In the genomic region with DNA sequence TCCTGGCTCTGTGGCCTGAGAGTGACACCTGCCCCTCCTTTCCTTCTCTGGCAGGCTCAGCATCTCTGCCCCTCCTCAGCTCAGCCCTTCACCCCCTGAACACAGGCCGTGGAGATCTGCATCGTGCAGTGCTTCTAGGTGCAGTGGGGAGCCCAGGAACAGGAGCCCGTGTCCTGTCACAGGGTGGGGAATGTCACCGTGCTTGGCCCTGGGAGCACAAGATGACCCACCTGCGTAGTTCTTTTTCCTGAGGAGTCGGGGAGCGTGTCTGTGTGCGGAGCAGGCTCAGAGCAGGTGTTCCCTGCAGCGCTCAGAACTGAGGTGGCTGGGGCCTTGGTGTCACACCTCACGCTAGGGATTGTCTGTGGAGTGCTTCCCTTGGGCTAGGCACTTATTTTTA, we compare ENCODE assay signal across 8 cellular contexts. TPM values are rescaled to one million over a fixed set of nuclear protein-coding genes. Genes with fewer than 3 reads are reported as not detected.
A peak's percentile ranks its signal among the peaks of the same experiment; 100 is the strongest.
DNase-seq lines count a peak whose midpoint lies in the region; ATAC-seq and TF ChIP-seq lines count a peak whose summit lies in the region.

No MANE protein-coding gene starts in this region.

- DNase-seq in left ventricle myocardium inferior (no peak), Right ventricle myocardium superior (no peak), WTC11 (ENCODE audit: low spot score) (no peak), type B pancreatic cell (ENCODE audit: extremely low spot score, unreplicated experiment) (no peak), NCI-H2029 treated with DMSO at 0.1 percent for 48 hours (lab: John Stamatoyannopoulos, UW) (no peak)

- H3K4me1 ChIP-seq in left ventricle myocardium inferior, result peaks cover 89% of the 10 kb centered on the region

- H3K4me1 Mint-ChIP-seq in WTC11 (peaks cover 15% of the 10 kb centered on the region), type B pancreatic cell (ENCODE audit: unreplicated experiment) (peaks cover 47% of the 10 kb centered on the region)

- POLR2A ChIA-PET in WTC11 (lab: Charles Lee), result no interaction called here

- H3K9me3 ChIP-seq in left ventricle myocardium inferior (replicated peaks), result no peaks in the 10 kb centered on the region

- H3K27me3 ChIP-seq in left ventricle myocardium inferior (ENCODE audit: low read depth) (no peaks in the 10 kb centered on the region), layer of hippocampus (ENCODE audit: control insufficient read depth, insufficient read depth, low read length) (no peaks in the 10 kb centered on the region)

- H3K9me3 Mint-ChIP-seq in WTC11 (no peaks in the 10 kb centered on the region), type B pancreatic cell (no peaks in the 10 kb centered on the region)

- H3K27ac ChIP-seq in left ventricle myocardium inferior (replicated peaks) (peak overlapping the region; percentile 80), layer of hippocampus (ENCODE audit: low read depth, low read length) (peak overlapping the region; percentile 52)

- ATAC-seq in Right ventricle myocardium superior (ENCODE audit: poor library complexity), result no peak
- no peak for ATAC-seq in WTC11
- ATAC-seq in HG03025 (IDR thresholded peaks at IDR 0.05; ENCODE audit: low FRiP score, unreplicated experiment), result no peak
- ATAC-seq in HG02938 (IDR thresholded peaks at IDR 0.05; ENCODE audit: unreplicated experiment), result no peak

- H3K27me3 Mint-ChIP-seq in WTC11 (ENCODE audit: low read depth) (no peaks in the 10 kb centered on the region), type B pancreatic cell (no peaks in the 10 kb centered on the region)

- H3K4me3 ChIP-seq in left ventricle myocardium inferior, result no peak overlapping the region

- TF ChIP-seq CTCF in left ventricle myocardium inferior (IDR thresholded peaks at IDR 0.05; ENCODE audit: borderline replicate concordance) (no peak), WTC11 (IDR thresholded peaks at IDR 0.05) (no peak), type B pancreatic cell (conservative IDR thresholded peaks at IDR 0.05) (no peak)

- H3K36me3 Mint-ChIP-seq in WTC11 (peaks cover 3% of the 10 kb centered on the region; the same call in 1 of the 2 replicates), type B pancreatic cell (no peaks in the 10 kb centered on the region)

- CTCF ChIA-PET in WTC11 (lab: Charles Lee), result interaction anchor here (1.3 to 4.1 kb wide), 3 partner anchors 26 to 210 kb away, joined by 4 to 27 read pairs (median 8); no protein-coding TSS in a partner anchor

- H3K27ac Mint-ChIP-seq in WTC11 (peak overlapping the region; percentile 29; the same call in 1 of the 2 replicates), type B pancreatic cell (peak overlapping the region; percentile 79)

- intact Hi-C loops in left ventricle myocardium inferior (cut with micrococcal nuclease) (no loop called here), Right ventricle myocardium superior (cut with DNase I) (no loop called here)

- no peaks in the 10 kb centered on the region for H3K36me3 ChIP-seq in left ventricle myocardium inferior

- H3K4me3 Mint-ChIP-seq in WTC11 (no peak overlapping the region), type B pancreatic cell (no peak overlapping the region)

TF ChIP-seq in WTC11, 78 proteins besides CTCF, POLR2A, EP300 and RAD21 (continues in another document):
- TF ChIP-seq ZNF219 (CRISPR knock-in tag; IDR thresholded peaks at IDR 0.05; ENCODE audit: borderline replicate concordance) (no peak), NR2C2 (CRISPR knock-in tag; IDR thresholded peaks at IDR 0.05) (no peak), GTF2I (CRISPR knock-in tag; conservative IDR thresholded peaks at IDR 0.05) (no peak), ARID4B (CRISPR knock-in tag; IDR thresholded peaks at IDR 0.05; ENCODE audit: borderline replicate concordance) (no peak), TCF7 (CRISPR knock-in tag; IDR thresholded peaks at IDR 0.05; ENCODE audit: low read depth) (no peak), RELA (CRISPR knock-in tag; IDR thresholded peaks at IDR 0.05; ENCODE audit: borderline replicate concordance) (no peak)
- TF ChIP-seq, protein P1, sequence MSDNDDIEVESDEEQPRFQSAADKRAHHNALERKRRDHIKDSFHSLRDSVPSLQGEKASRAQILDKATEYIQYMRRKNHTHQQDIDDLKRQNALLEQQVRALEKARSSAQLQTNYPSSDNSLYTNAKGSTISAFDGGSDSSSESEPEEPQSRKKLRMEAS (CRISPR knock-in tag; IDR thresholded peaks at IDR 0.05), result no peak
- TF ChIP-seq, protein P2, sequence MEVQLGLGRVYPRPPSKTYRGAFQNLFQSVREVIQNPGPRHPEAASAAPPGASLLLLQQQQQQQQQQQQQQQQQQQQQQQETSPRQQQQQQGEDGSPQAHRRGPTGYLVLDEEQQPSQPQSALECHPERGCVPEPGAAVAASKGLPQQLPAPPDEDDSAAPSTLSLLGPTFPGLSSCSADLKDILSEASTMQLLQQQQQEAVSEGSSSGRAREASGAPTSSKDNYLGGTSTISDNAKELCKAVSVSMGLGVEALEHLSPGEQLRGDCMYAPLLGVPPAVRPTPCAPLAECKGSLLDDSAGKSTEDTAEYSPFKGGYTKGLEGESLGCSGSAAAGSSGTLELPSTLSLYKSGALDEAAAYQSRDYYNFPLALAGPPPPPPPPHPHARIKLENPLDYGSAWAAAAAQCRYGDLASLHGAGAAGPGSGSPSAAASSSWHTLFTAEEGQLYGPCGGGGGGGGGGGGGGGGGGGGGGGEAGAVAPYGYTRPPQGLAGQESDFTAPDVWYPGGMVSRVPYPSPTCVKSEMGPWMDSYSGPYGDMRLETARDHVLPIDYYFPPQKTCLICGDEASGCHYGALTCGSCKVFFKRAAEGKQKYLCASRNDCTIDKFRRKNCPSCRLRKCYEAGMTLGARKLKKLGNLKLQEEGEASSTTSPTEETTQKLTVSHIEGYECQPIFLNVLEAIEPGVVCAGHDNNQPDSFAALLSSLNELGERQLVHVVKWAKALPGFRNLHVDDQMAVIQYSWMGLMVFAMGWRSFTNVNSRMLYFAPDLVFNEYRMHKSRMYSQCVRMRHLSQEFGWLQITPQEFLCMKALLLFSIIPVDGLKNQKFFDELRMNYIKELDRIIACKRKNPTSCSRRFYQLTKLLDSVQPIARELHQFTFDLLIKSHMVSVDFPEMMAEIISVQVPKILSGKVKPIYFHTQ (CRISPR knock-in tag; IDR thresholded peaks at IDR 0.05), result no peak
- TF ChIP-seq, protein P3, sequence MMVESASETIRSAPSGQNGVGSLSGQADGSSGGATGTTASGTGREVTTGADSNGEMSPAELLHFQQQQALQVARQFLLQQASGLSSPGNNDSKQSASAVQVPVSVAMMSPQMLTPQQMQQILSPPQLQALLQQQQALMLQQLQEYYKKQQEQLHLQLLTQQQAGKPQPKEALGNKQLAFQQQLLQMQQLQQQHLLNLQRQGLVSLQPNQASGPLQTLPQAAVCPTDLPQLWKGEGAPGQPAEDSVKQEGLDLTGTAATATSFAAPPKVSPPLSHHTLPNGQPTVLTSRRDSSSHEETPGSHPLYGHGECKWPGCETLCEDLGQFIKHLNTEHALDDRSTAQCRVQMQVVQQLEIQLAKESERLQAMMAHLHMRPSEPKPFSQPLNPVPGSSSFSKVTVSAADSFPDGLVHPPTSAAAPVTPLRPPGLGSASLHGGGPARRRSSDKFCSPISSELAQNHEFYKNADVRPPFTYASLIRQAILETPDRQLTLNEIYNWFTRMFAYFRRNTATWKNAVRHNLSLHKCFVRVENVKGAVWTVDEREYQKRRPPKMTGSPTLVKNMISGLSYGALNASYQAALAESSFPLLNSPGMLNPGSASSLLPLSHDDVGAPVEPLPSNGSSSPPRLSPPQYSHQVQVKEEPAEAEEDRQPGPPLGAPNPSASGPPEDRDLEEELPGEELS (CRISPR knock-in tag; IDR thresholded peaks at IDR 0.05), result no peak

RNA-seq across cellular contexts. Expression of gene TBC1D22A, which starts 10.6 kb away (rescaled TPM):
- total RNA-seq in left ventricle myocardium inferior, result 16.2 TPM
- total RNA-seq in Right ventricle myocardium superior, result 14.0 TPM
- 18.1 to 21.0 TPM (median 19.1 TPM) in 3 replicates for total RNA-seq in WTC11 (2021)
- 16.2 and 24.6 TPM in 2 replicates for total RNA-seq in type B pancreatic cell (ENCODE audit: low replicate concordance)

RNA-seq across cellular contexts. Expression of gene CERK, which starts 35.0 kb away (rescaled TPM):
- total RNA-seq in left ventricle myocardium inferior (76.9 TPM), Right ventricle myocardium superior (69.0 TPM), WTC11 (2021) (45.6 to 50.2 TPM (median 49.7 TPM) in 3 replicates), type B pancreatic cell (ENCODE audit: low replicate concordance) (43.3 and 67.5 TPM in 2 replicates)
